18 cellular contexts compared by ENCODE assay signal in the genomic region with DNA sequence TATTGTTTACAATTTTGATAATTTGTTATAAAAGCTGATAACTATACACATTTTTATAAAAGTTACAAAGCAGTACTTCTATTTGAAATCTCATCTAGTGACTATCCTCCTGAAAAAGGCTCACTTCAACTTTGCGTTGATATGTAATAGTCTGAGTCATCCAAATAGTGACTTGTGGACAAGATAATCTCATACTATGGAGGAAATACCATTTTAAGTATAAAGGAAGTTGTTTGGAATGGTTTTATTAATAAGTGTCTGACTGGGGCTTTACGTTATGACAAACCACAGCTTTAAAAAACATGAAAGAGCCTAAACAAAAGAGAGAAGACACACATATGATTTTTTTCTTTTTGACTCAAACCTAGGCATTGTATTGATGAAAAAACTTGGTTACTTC.
DNase-seq lines count a peak whose midpoint lies in the region; ATAC-seq and TF ChIP-seq lines count a peak whose summit lies in the region.
"Had no signal": no experiment of that assay in that cellular context is flagged by ENCODE, and none has a peak within 500 bp of the region (broad histone marks: within the 10 kb centered on the region; RNA-seq: fewer than 3 reads in every experiment).

No MANE protein-coding gene starts in this region.

- BruUV-seq in Calu3 (replicated peaks; lab: Mats Ljungman, UMichigan): no TSS peak

- H3K36me3 ChIP-seq in right atrium auricular region: no peaks in the 10 kb centered on the region

- H3K9me3 Mint-ChIP-seq in mesothelial cell of epicardium (peaks cover 15% of the 10 kb centered on the region), Calu3 (ENCODE audit: low read depth, unreplicated experiment) (no peaks in the 10 kb centered on the region)
- peaks cover 3% of the 10 kb centered on the region for H3K9me3 Mint-ChIP-seq in CD4-positive, alpha-beta T cell

- H3K4me1 Mint-ChIP-seq in mesothelial cell of epicardium: peaks cover 37% of the 10 kb centered on the region
- no peaks in the 10 kb centered on the region for H3K4me1 Mint-ChIP-seq in CD4-positive, alpha-beta T cell (ENCODE audit: low read depth)
- H3K4me1 Mint-ChIP-seq in Calu3 (ENCODE audit: low read depth, unreplicated experiment): no peaks in the 10 kb centered on the region

- no peak overlapping the region for H3K4me3 Mint-ChIP-seq in mesothelial cell of epicardium
- H3K4me3 Mint-ChIP-seq in CD4-positive, alpha-beta T cell: no peak overlapping the region
- H3K4me3 Mint-ChIP-seq in Calu3 (ENCODE audit: low read depth, unreplicated experiment): no peak overlapping the region
- H3K4me3 Mint-ChIP-seq: CD8-positive, alpha-beta T cell; nephron; stimulated activated naive CD8-positive, alpha-beta T cell treated with anti-CD3 and anti-CD28 coated beads, Interleukin-15, Interleukin-2, amounts not matched to agents 100 ng/mL and 50 ng/mL, for 24 hours had no signal

- H3K4me3 ChIP-seq in astrocyte of the spinal cord (ENCODE audit: low read depth, low read length): no peak overlapping the region
- H3K4me3 ChIP-seq in right atrium auricular region: no peak overlapping the region
- H3K4me3 ChIP-seq: lung had no signal

- H3K27ac Mint-ChIP-seq in mesothelial cell of epicardium (peak overlapping the region; percentile 86), Calu3 (ENCODE audit: unreplicated experiment) (no peak overlapping the region)
- H3K27ac Mint-ChIP-seq in CD4-positive, alpha-beta T cell: no peak overlapping the region
- H3K27ac Mint-ChIP-seq: CD8-positive, alpha-beta T cell; stimulated activated naive CD8-positive, alpha-beta T cell treated with anti-CD3 and anti-CD28 coated beads, Interleukin-15, Interleukin-2, amounts not matched to agents 100 ng/mL and 50 ng/mL, for 24 hours had no signal

- peaks cover 12% of the 10 kb centered on the region for H3K36me3 Mint-ChIP-seq in mesothelial cell of epicardium
- H3K36me3 Mint-ChIP-seq in CD4-positive, alpha-beta T cell (ENCODE audit: low read depth): no peaks in the 10 kb centered on the region
- no peaks in the 10 kb centered on the region for H3K36me3 Mint-ChIP-seq in Calu3 (ENCODE audit: insufficient read depth, unreplicated experiment)
- H3K36me3 Mint-ChIP-seq: CD8-positive, alpha-beta T cell had no signal

- ATAC-seq in GM18907 (IDR thresholded peaks at IDR 0.05; ENCODE audit: unreplicated experiment) (peak; percentile 90), HG03565 (IDR thresholded peaks at IDR 0.05; ENCODE audit: unreplicated experiment) (peak; percentile 53)
- ATAC-seq in CD4-positive, alpha-beta T cell (ENCODE audit: poor library complexity): no peak
- ATAC-seq: CD8-positive, alpha-beta T cell; HCT116 had no signal

- in situ Hi-C loops in astrocyte of the spinal cord (cut with HindIII; ENCODE audit: low sequenced_read_pairs): no loop called here

- H3K27me3 ChIP-seq in CD4-positive, alpha-beta T cell (ENCODE audit: control insufficient read depth, insufficient read depth, low read length): no peaks in the 10 kb centered on the region
- no peaks in the 10 kb centered on the region for H3K27me3 ChIP-seq in right atrium auricular region

- no peak overlapping the region for H3K27ac ChIP-seq in CD4-positive, alpha-beta T cell (ENCODE audit: low read depth, low read length)
- H3K27ac ChIP-seq in right atrium auricular region: no peak overlapping the region

- no peak for TF ChIP-seq CTCF in astrocyte of the spinal cord (IDR thresholded peaks at IDR 0.05; ENCODE audit: low read depth, low read length)
- no peak for TF ChIP-seq CTCF in mesothelial cell of epicardium (IDR thresholded peaks at IDR 0.05; ENCODE audit: unreplicated experiment)
- no peak for TF ChIP-seq CTCF in CD4-positive, alpha-beta T cell (IDR thresholded peaks at IDR 0.05)
- TF ChIP-seq CTCF in right atrium auricular region (IDR thresholded peaks at IDR 0.05): no peak
- TF ChIP-seq CTCF in Calu3 (IDR thresholded peaks at IDR 0.05; ENCODE audit: unreplicated experiment): no peak

- H3K27me3 Mint-ChIP-seq in mesothelial cell of epicardium (ENCODE audit: low read depth) (no peaks in the 10 kb centered on the region), Calu3 (ENCODE audit: unreplicated experiment) (no peaks in the 10 kb centered on the region)
- no peaks in the 10 kb centered on the region for H3K27me3 Mint-ChIP-seq in CD4-positive, alpha-beta T cell
- H3K27me3 Mint-ChIP-seq: stimulated activated naive CD8-positive, alpha-beta T cell treated with anti-CD3 and anti-CD28 coated beads, Interleukin-15, Interleukin-2, amounts not matched to agents 100 ng/mL and 50 ng/mL, for 24 hours had no signal

- POLR2A ChIA-PET in CD4-positive, alpha-beta T cell (lab: Charles Lee): no interaction called here

- CTCF ChIA-PET in CD4-positive, alpha-beta T cell (lab: Charles Lee): no interaction called here
- CTCF ChIA-PET in Calu3 (lab: Charles Lee): no interaction called here

- H3K4me1 ChIP-seq in right atrium auricular region: no peaks in the 10 kb centered on the region

- intact Hi-C loops in CD4-positive, alpha-beta T cell (cut with DNase I, micrococcal nuclease): no loop called here
- intact Hi-C loops in Calu3 (cut with micrococcal nuclease; ENCODE audit: unreplicated experiment): no loop called here

- DNase-seq in astrocyte of the spinal cord (ENCODE audit: low read depth, low spot score): peak; percentile 58
- no peak for DNase-seq in mesothelial cell of epicardium (ENCODE audit: low spot score in 2 of 2, unreplicated experiment in 2 of 2)
- DNase-seq in LoVo (ENCODE audit: low spot score): no peak
- no peak for DNase-seq in CD4-positive, alpha-beta T cell
- no peak for DNase-seq in right atrium auricular region (ENCODE audit: low spot score)
- DNase-seq in Calu3: no peak
- DNase-seq: activated CD4-positive, alpha-beta T cell treated with anti-CD3 and anti-CD28 coated beads for 1 hour; activated T-cell treated with anti-CD3 and anti-CD28 coated beads for 4 hours; CD8-positive, alpha-beta T cell; cortex of kidney; NCI-H1436; NCI-H446 treated with DMSO at 0.1 percent for 48 hours had no signal

- H3K9me3 ChIP-seq in CD4-positive, alpha-beta T cell (ENCODE audit: control insufficient read depth, low read length): no peaks in the 10 kb centered on the region
- peaks cover 0 to 3% of the 10 kb centered on the region in 2 donors for H3K9me3 ChIP-seq in right atrium auricular region
